1 cellular context compared by ENCODE assay signal in the genomic region with DNA sequence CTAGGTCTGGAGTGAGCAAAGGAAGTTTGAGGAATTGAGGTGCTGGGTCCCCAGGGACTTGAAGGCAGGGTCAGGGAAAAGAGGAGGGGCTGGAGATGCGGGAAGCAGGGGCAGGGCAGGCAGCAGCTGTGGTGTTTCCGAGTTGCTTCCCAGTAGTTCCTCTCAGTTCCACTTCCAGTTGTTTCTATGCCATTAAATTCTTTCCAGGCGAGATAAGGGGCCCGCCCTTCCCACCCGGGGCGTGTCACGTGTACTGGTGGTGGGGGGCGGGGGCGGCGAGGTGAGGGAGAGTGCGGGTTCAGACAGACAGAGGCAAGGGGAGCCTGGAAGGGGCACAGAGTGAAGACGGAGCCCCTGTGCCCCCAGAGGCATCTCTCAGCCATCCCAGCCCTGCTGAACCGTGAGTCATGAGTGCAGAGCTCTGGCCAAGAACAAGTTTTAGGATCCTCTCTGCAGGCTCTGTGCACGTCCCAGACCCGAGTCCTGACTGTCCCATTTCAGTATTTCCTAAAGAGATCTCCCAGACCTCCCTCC.
TF ChIP-seq lines count a peak whose summit lies in the region.

No MANE protein-coding gene starts in this region.

TF ChIP-seq in GM23338, 12 proteins besides CTCF, POLR2A, EP300 and RAD21 (continued from another document):
- TF ChIP-seq ZNF462 (CRISPR knock-in tag; IDR thresholded peaks at IDR 0.05) (no peak), CREB1 (CRISPR knock-in tag; IDR thresholded peaks at IDR 0.05; ENCODE audit: low read depth) (no peak), EZH2phosphoT487 (IDR thresholded peaks at IDR 0.05; ENCODE audit: unreplicated experiment) (no peak), NANOG (IDR thresholded peaks at IDR 0.05; ENCODE audit: borderline replicate concordance) (no peak), POLR2AphosphoS5 (IDR thresholded peaks at IDR 0.05; ENCODE audit: low read depth) (no peak), ETS1 (IDR thresholded peaks at IDR 0.05) (no peak), ZNF114 (CRISPR knock-in tag; IDR thresholded peaks at IDR 0.05) (no peak), JUNB (IDR thresholded peaks at IDR 0.05; ENCODE audit: unreplicated experiment) (no peak), EZH2 (IDR thresholded peaks at IDR 0.05; ENCODE audit: low read depth, unreplicated experiment) (no peak), STAT1 (IDR thresholded peaks at IDR 0.05; ENCODE audit: unreplicated experiment) (no peak)
- TF ChIP-seq, protein P1, sequence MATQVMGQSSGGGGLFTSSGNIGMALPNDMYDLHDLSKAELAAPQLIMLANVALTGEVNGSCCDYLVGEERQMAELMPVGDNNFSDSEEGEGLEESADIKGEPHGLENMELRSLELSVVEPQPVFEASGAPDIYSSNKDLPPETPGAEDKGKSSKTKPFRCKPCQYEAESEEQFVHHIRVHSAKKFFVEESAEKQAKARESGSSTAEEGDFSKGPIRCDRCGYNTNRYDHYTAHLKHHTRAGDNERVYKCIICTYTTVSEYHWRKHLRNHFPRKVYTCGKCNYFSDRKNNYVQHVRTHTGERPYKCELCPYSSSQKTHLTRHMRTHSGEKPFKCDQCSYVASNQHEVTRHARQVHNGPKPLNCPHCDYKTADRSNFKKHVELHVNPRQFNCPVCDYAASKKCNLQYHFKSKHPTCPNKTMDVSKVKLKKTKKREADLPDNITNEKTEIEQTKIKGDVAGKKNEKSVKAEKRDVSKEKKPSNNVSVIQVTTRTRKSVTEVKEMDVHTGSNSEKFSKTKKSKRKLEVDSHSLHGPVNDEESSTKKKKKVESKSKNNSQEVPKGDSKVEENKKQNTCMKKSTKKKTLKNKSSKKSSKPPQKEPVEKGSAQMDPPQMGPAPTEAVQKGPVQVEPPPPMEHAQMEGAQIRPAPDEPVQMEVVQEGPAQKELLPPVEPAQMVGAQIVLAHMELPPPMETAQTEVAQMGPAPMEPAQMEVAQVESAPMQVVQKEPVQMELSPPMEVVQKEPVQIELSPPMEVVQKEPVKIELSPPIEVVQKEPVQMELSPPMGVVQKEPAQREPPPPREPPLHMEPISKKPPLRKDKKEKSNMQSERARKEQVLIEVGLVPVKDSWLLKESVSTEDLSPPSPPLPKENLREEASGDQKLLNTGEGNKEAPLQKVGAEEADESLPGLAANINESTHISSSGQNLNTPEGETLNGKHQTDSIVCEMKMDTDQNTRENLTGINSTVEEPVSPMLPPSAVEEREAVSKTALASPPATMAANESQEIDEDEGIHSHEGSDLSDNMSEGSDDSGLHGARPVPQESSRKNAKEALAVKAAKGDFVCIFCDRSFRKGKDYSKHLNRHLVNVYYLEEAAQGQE (IDR thresholded peaks at IDR 0.05; ENCODE audit: unreplicated experiment), result no peak
